ENCODE assay signal across 19 cellular contexts in genomic region chr5:165333623-165334022, GRCh38.
"Had no signal": no experiment of that assay in that cellular context is flagged by ENCODE, and none has a peak within 500 bp of the region (broad histone marks: within the 10 kb centered on the region; RNA-seq: fewer than 3 reads in every experiment).

No MANE protein-coding gene starts in this region.

- H3K79me2 ChIP-seq: parathyroid adenoma had no signal

- H3K27me3 ChIP-seq: body of pancreas, colonic mucosa, gastrocnemius medialis, heart left ventricle, neutrophil, upper lobe of right lung had no signal

- DNase-seq: activated CD4-positive, alpha-beta T cell treated with anti-CD3 and anti-CD28 coated beads for 36 hours; activated CD4-positive, alpha-beta T cell treated with anti-CD3 and anti-CD28 coated beads, Interleukin-2, amount 50 U/mL, for 48 hours; activated gamma-delta T cell treated with Interleukin-2 at 50 U/mL for 16 hours; body of pancreas; colonic mucosa; endodermal cell; gastrocnemius medialis; heart left ventricle; left cardiac atrium; stimulated activated naive B cell treated with anti-CD40 and anti-IgM and Interleukin-4, amounts not matched to agents 10 μg/mL and 1 μg/mL and 100 μg/mL, for 72 hours; upper lobe of right lung had no signal

- H3K27ac ChIP-seq: body of pancreas, colonic mucosa, gastrocnemius medialis, heart left ventricle, neutrophil, parathyroid adenoma, thoracic aorta, upper lobe of right lung had no signal

- H3K4me1 Mint-ChIP-seq: activated CD4-positive, alpha-beta T cell treated with anti-CD3 and anti-CD28 coated beads for 36 hours; stimulated activated naive B cell treated with anti-CD40 and anti-IgM and Interleukin-4, amounts not matched to agents 10 μg/mL and 1 μg/mL and 100 μg/mL, for 72 hours had no signal

- H3K36me3 ChIP-seq: colonic mucosa, gastrocnemius medialis, heart left ventricle, neutrophil, thoracic aorta, upper lobe of right lung had no signal

- H3K4me3 Mint-ChIP-seq: activated CD4-positive, alpha-beta T cell treated with anti-CD3 and anti-CD28 coated beads for 36 hours; activated naive CD8-positive, alpha-beta T cell; activated T-helper 1 cell treated with anti-CD3 and anti-CD28 coated beads, Interleukin-12 subunit alpha, Interleukin-12 subunit beta, Interleukin-2, Interleukin-4 antibody, amounts not matched to agents 30 ng/mL and 10 ng/mL and 1 ng/mL, durations not matched to agents 14 hours and 24 hours and 36 hours; endodermal cell; natural killer cell treated with Interleukin-12 subunit alpha and Interleukin-12 subunit beta and Interleukin-15 and Interleukin-18, amount 100 ng/mL, for 72 hours; stimulated activated naive B cell treated with anti-CD40 and anti-IgM and Interleukin-4, amounts not matched to agents 10 μg/mL and 1 μg/mL and 100 μg/mL, for 72 hours; T-helper 2 cell treated with Interferon-gamma antibody and Interleukin-4, amounts not matched to agents 5 μg/mL and 100 μg/mL, for 36 hours; WTC11 had no signal

- H3K36me3 Mint-ChIP-seq: activated naive CD8-positive, alpha-beta T cell; stimulated activated naive B cell treated with anti-CD40 and anti-IgM and Interleukin-4, amounts not matched to agents 10 μg/mL and 1 μg/mL and 100 μg/mL, for 72 hours; WTC11 had no signal

- H3K9me3 ChIP-seq: body of pancreas, colonic mucosa, gastrocnemius medialis, neutrophil, thoracic aorta, upper lobe of right lung had no signal

- H3K9me3 Mint-ChIP-seq: endodermal cell; T-helper 2 cell treated with Interferon-gamma antibody and Interleukin-4, amounts not matched to agents 5 μg/mL and 100 μg/mL, for 36 hours; WTC11 had no signal

- H3K4me3 ChIP-seq: body of pancreas, colonic mucosa, gastrocnemius medialis, heart left ventricle, thoracic aorta, upper lobe of right lung had no signal

- H3K27me3 Mint-ChIP-seq: activated CD4-positive, alpha-beta T cell treated with anti-CD3 and anti-CD28 coated beads for 36 hours; activated naive CD8-positive, alpha-beta T cell; natural killer cell treated with Interleukin-12 subunit alpha and Interleukin-12 subunit beta and Interleukin-15 and Interleukin-18, amount 100 ng/mL, for 72 hours; stimulated activated naive B cell treated with anti-CD40 and anti-IgM and Interleukin-4, amounts not matched to agents 10 μg/mL and 1 μg/mL and 100 μg/mL, for 72 hours had no signal

- ATAC-seq: activated CD4-positive, alpha-beta T cell treated with anti-CD3 and anti-CD28 coated beads for 36 hours; body of pancreas; gastrocnemius medialis; heart left ventricle; left cardiac atrium; natural killer cell treated with Interleukin-12 subunit alpha and Interleukin-12 subunit beta and Interleukin-15 and Interleukin-18, amount 100 ng/mL, for 72 hours; stimulated activated naive B cell treated with anti-CD40 and anti-IgM and Interleukin-4, amounts not matched to agents 10 μg/mL and 1 μg/mL and 100 μg/mL, for 72 hours; upper lobe of right lung; WTC11 had no signal

- H3K9ac ChIP-seq: parathyroid adenoma had no signal

- H3K4me1 ChIP-seq: body of pancreas, colonic mucosa, gastrocnemius medialis, heart left ventricle, parathyroid adenoma, upper lobe of right lung had no signal

- H2AFZ ChIP-seq: parathyroid adenoma had no signal

- H3K27ac Mint-ChIP-seq: activated CD4-positive, alpha-beta T cell treated with anti-CD3 and anti-CD28 coated beads for 36 hours; activated naive CD8-positive, alpha-beta T cell; activated T-helper 1 cell treated with anti-CD3 and anti-CD28 coated beads, Interleukin-12 subunit alpha, Interleukin-12 subunit beta, Interleukin-2, Interleukin-4 antibody, amounts not matched to agents 30 ng/mL and 10 ng/mL and 1 ng/mL, durations not matched to agents 14 hours and 24 hours and 36 hours; endodermal cell; natural killer cell treated with Interleukin-12 subunit alpha and Interleukin-12 subunit beta and Interleukin-15 and Interleukin-18, amount 100 ng/mL, for 72 hours; stimulated activated naive B cell treated with anti-CD40 and anti-IgM and Interleukin-4, amounts not matched to agents 10 μg/mL and 1 μg/mL and 100 μg/mL, for 72 hours; T-helper 2 cell treated with Interferon-gamma antibody and Interleukin-4, amounts not matched to agents 5 μg/mL and 100 μg/mL, for 36 hours; WTC11 had no signal
